Comparison of ENCODE assay signal across 1 cellular context in the genomic region with DNA sequence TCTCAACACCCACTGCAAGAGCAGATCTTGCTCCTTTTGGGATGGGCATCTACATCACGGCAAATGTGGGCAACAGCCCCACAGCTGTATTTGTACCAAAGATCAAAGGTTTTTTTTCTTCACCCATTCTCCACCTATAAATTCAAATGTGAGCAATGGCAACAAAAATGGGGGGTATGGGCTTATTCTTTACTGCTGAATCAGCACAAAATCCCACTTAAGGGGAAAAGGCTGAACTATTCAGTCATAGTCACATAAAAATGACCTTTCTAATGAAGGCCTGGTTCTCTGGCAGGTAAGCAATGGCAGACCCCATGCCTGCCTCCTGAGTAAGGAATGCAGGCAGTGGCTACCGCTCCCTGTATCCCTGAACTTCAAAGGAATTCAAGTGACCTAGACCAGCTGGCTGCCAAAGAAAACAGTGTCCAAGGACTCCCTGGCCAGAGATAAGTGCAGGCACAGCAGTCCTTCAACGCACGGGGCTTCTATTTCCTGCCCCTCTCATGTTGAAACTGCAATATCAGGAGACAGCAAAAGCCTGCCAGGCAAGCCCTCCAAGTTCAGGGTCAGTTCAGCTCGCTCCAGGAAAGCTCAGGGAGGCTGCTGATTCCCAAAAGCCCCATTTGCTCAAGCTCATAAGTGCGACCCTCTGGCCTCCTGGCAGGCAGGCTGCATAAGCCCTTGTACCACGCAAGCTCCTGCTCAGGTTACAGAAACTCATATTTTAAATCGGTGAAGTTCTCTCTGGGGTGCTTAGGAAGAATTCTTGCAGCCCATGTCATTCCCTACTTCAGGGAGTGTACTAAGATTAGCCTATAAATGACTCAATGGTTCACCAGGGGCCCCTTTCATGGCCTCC.
TF ChIP-seq lines count a peak whose summit lies in the region.

No MANE protein-coding gene starts in this region.

TF ChIP-seq in H1, 55 proteins besides CTCF, POLR2A, EP300 and RAD21 (continued from another document):
- TF ChIP-seq, protein P1, sequence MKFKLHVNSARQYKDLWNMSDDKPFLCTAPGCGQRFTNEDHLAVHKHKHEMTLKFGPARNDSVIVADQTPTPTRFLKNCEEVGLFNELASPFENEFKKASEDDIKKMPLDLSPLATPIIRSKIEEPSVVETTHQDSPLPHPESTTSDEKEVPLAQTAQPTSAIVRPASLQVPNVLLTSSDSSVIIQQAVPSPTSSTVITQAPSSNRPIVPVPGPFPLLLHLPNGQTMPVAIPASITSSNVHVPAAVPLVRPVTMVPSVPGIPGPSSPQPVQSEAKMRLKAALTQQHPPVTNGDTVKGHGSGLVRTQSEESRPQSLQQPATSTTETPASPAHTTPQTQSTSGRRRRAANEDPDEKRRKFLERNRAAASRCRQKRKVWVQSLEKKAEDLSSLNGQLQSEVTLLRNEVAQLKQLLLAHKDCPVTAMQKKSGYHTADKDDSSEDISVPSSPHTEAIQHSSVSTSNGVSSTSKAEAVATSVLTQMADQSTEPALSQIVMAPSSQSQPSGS (IDR thresholded peaks at IDR 0.05; ENCODE audit: low read length) = no peak
- TF ChIP-seq MAFK (IDR thresholded peaks at IDR 0.05; ENCODE audit: low read depth, low read length) = peak; percentile 94
- no peak for TF ChIP-seq SIX5 (IDR thresholded peaks at IDR 0.05; ENCODE audit: low read depth, low read length)
- no peak for TF ChIP-seq CREB1 (IDR thresholded peaks at IDR 0.05)
- peak; percentile 77 to 93; a peak in 3 of 4 replicates for TF ChIP-seq SIN3A (conservative IDR thresholded peaks at IDR 0.05 in 1 of 2, IDR thresholded peaks at IDR 0.05 in 1 of 2; ENCODE audit: low read depth in 1 of 2, low read length in 2 of 2)
- peak; percentile 50 for TF ChIP-seq NANOG (IDR thresholded peaks at IDR 0.05; ENCODE audit: insufficient read depth, low read depth, low read length, poor library complexity, severe bottlenecking)
- no peak for TF ChIP-seq ASH2L (IDR thresholded peaks at IDR 0.05; ENCODE audit: low read length)
- TF ChIP-seq KDM5A (IDR thresholded peaks at IDR 0.05; ENCODE audit: low read length) = no peak
